11 cellular contexts compared by ENCODE assay signal in genomic region chr5:80082221-80082620, GRCh38. TPM values are rescaled to one million over a fixed set of nuclear protein-coding genes. Genes with fewer than 3 reads are reported as not detected.
A peak's percentile ranks its signal among the peaks of the same experiment; 100 is the strongest.
DNase-seq lines count a peak whose midpoint lies in the region; ATAC-seq and TF ChIP-seq lines count a peak whose summit lies in the region.
"Had no signal": no experiment of that assay in that cellular context is flagged by ENCODE, and none has a peak within 500 bp of the region (broad histone marks: within the 10 kb centered on the region; RNA-seq: fewer than 3 reads in every experiment).

No MANE protein-coding gene starts in this region.

- TF ChIP-seq POLR2A in stomach (IDR thresholded peaks at IDR 0.05) (no peak), spleen (IDR thresholded peaks at IDR 0.05) (no peak), upper lobe of left lung (IDR thresholded peaks at IDR 0.05) (no peak)

- CTCF ChIA-PET in activated CD8-positive, alpha-beta memory T cell treated with anti-CD3 and anti-CD28 coated beads, Interleukin-2, amount 10 ng/mL, durations not matched to agents 7 days and 5 days (lab: Charles Lee) = interaction anchor here (2.2 to 3.5 kb wide), 2 partner anchors 10 to 202 kb away, joined by 10 to 32 read pairs; no protein-coding TSS in a partner anchor

- H3K36me3 Mint-ChIP-seq in activated CD8-positive, alpha-beta memory T cell treated with anti-CD3 and anti-CD28 coated beads, Interleukin-2, amount 10 ng/mL, durations not matched to agents 7 days and 5 days = peaks cover 1% of the 10 kb centered on the region
- H3K36me3 Mint-ChIP-seq: activated naive CD8-positive, alpha-beta T cell treated with anti-CD3 and anti-CD28 coated beads for 36 hours; memory B cell had no signal

- in situ Hi-C loops in GM13976 (cut with MboI; ENCODE audit: low sequenced_read_pairs, unreplicated experiment) = no loop called here

- H3K4me3 Mint-ChIP-seq in activated CD8-positive, alpha-beta memory T cell treated with anti-CD3 and anti-CD28 coated beads, Interleukin-2, amount 10 ng/mL, durations not matched to agents 7 days and 5 days = no peak overlapping the region

- peaks cover 7 to 13% (median 10%) of the 10 kb centered on the region in 4 donors for H3K4me1 ChIP-seq in stomach
- H3K4me1 ChIP-seq in spleen = peaks cover 4 to 13% (median 12%) of the 10 kb centered on the region in 6 donors
- peaks cover 0 to 11% (median 10%) of the 10 kb centered on the region in 4 donors for H3K4me1 ChIP-seq in upper lobe of left lung

- H3K9me3 ChIP-seq in WERI-Rb-1 (ENCODE audit: severe bottlenecking) = no peaks in the 10 kb centered on the region
- H3K9me3 ChIP-seq in stomach = no peaks in the 10 kb centered on the region
- no peaks in the 10 kb centered on the region for H3K9me3 ChIP-seq in spleen
- no peaks in the 10 kb centered on the region for H3K9me3 ChIP-seq in upper lobe of left lung

- no peak for ATAC-seq in activated CD8-positive, alpha-beta memory T cell treated with anti-CD3 and anti-CD28 coated beads, Interleukin-2, amount 10 ng/mL, durations not matched to agents 7 days and 5 days
- no peak for ATAC-seq in upper lobe of left lung (ENCODE audit: low FRiP score in 2 of 2)

- H3K9me3 Mint-ChIP-seq in activated CD8-positive, alpha-beta memory T cell treated with anti-CD3 and anti-CD28 coated beads, Interleukin-2, amount 10 ng/mL, durations not matched to agents 7 days and 5 days (ENCODE audit: low read depth) = no peaks in the 10 kb centered on the region
- H3K9me3 Mint-ChIP-seq: activated naive CD8-positive, alpha-beta T cell treated with anti-CD3 and anti-CD28 coated beads for 36 hours; memory B cell had no signal

- TF ChIP-seq EP300 in stomach (IDR thresholded peaks at IDR 0.05) (no peak), upper lobe of left lung (IDR thresholded peaks at IDR 0.05) (no peak)

- TF ChIP-seq CTCF in WERI-Rb-1 (IDR thresholded peaks at IDR 0.05; ENCODE audit: low read depth, low read length) (no peak), stomach (IDR thresholded peaks at IDR 0.05) (no peak), GM13976 (IDR thresholded peaks at IDR 0.05; ENCODE audit: borderline replicate concordance, control extremely low read depth, extremely low read depth, insufficient read depth, missing control alignments) (no peak), spleen (IDR thresholded peaks at IDR 0.05 in 8 of 11, conservative IDR thresholded peaks at IDR 0.05 in 3 of 11) (no peak), upper lobe of left lung (IDR thresholded peaks at IDR 0.05) (no peak)

- intact Hi-C loops in stomach (cut with DNase I; ENCODE audit: low total_unique reads) (no loop called here), spleen (cut with DNase I; ENCODE audit: low total_unique reads) (loop anchor here (5.0 to 10.0 kb wide), 3 partner anchors 157 to 520 kb away; no protein-coding TSS in a partner anchor)

- H3K27me3 Mint-ChIP-seq in activated CD8-positive, alpha-beta memory T cell treated with anti-CD3 and anti-CD28 coated beads, Interleukin-2, amount 10 ng/mL, durations not matched to agents 7 days and 5 days = no peaks in the 10 kb centered on the region
- H3K27me3 Mint-ChIP-seq: activated naive CD8-positive, alpha-beta T cell treated with anti-CD3 and anti-CD28 coated beads for 36 hours had no signal

- no peak for DNase-seq in activated CD8-positive, alpha-beta memory T cell treated with anti-CD3 and anti-CD28 coated beads, Interleukin-2, amount 10 ng/mL, durations not matched to agents 7 days and 5 days
- DNase-seq in activated CD8-positive, alpha-beta memory T cell treated with anti-CD3 and anti-CD28 coated beads, Interleukin-2, amount 50 U/mL, for 48 hours = no peak
- DNase-seq in WERI-Rb-1 (no peak), inferior parietal cortex (ENCODE audit: extremely low spot score) (peak; percentile 30), stomach (no peak), GM13976 (ENCODE audit: low spot score) (no peak), spleen (no peak), upper lobe of left lung (no peak)

- peaks cover 5% of the 10 kb centered on the region for H3K36me3 ChIP-seq in WERI-Rb-1
- H3K36me3 ChIP-seq in stomach = peaks cover 0 to 5% (median 0%) of the 10 kb centered on the region in 4 donors
- H3K36me3 ChIP-seq in spleen = peaks cover 0 to 6% (median 0%) of the 10 kb centered on the region in 6 donors
- H3K36me3 ChIP-seq in upper lobe of left lung = no peaks in the 10 kb centered on the region
- H3K36me3 ChIP-seq: cardiac muscle cell had no signal

- H3K27ac ChIP-seq in WERI-Rb-1 (peak overlapping the region; percentile 11), stomach (peak overlapping the region in 1 of 5 donors; percentile 74), spleen (no peak overlapping the region), upper lobe of left lung (no peak overlapping the region)
- H3K27ac ChIP-seq: cardiac muscle cell had no signal

- H3K4me3 ChIP-seq in WERI-Rb-1 (ENCODE audit: low read depth, low read length) = no peak overlapping the region
- H3K4me3 ChIP-seq in stomach = peak overlapping the region; percentile 21 to 36 (median 28)
- no peak overlapping the region for H3K4me3 ChIP-seq in spleen
- H3K4me3 ChIP-seq in upper lobe of left lung = no peak overlapping the region
- H3K4me3 ChIP-seq: cardiac muscle cell had no signal

- no peaks in the 10 kb centered on the region for H3K27me3 ChIP-seq in WERI-Rb-1 (ENCODE audit: insufficient read depth, low read depth, severe bottlenecking)
- no peaks in the 10 kb centered on the region for H3K27me3 ChIP-seq in stomach
- H3K27me3 ChIP-seq in spleen (replicated peaks in 1 of 7) = no peaks in the 10 kb centered on the region
- no peaks in the 10 kb centered on the region for H3K27me3 ChIP-seq in upper lobe of left lung
- H3K27me3 ChIP-seq: cardiac muscle cell had no signal

- peaks cover 18% of the 10 kb centered on the region for H3K4me1 Mint-ChIP-seq in activated CD8-positive, alpha-beta memory T cell treated with anti-CD3 and anti-CD28 coated beads, Interleukin-2, amount 10 ng/mL, durations not matched to agents 7 days and 5 days

- 87 to 99% (median 95%) methylated on average over 14 to 15 of the region's 15 CpGs for WGBS in stomach, 5 donors
- 95 to 98% (median 96%) methylated on average over 15 of the region's 15 CpGs for WGBS in spleen, 5 donors
- WGBS in upper lobe of left lung, 2 donors = 91 to 95% methylated on average over 15 of the region's 15 CpGs

- peak overlapping the region; percentile 82 for H3K27ac Mint-ChIP-seq in activated CD8-positive, alpha-beta memory T cell treated with anti-CD3 and anti-CD28 coated beads, Interleukin-2, amount 10 ng/mL, durations not matched to agents 7 days and 5 days
- H3K27ac Mint-ChIP-seq: memory B cell had no signal

RNA-seq across cellular contexts. Expression of gene THBS4, which starts 47.1 kb away (rescaled TPM):
- total RNA-seq in activated CD8-positive, alpha-beta memory T cell treated with anti-CD3 and anti-CD28 coated beads, Interleukin-2, amount 10 ng/mL, durations not matched to agents 7 days and 5 days = 1 to 10 TPM; 3.4 to 3.6 TPM
- 10 to 100 TPM in 1 of 5 donors, 1 to 10 TPM in 3, not detected in 1; 5.3 to 38.2 (median 7.2) TPM for total RNA-seq in stomach
- polyA plus RNA-seq in stomach = 1 to 10 TPM in 1 of 3 donors, under 1 TPM in 2; 0.19 to 9.8 (median 0.46) TPM
- under 1 TPM; 0.34 to 0.97 (median 0.57) TPM for total RNA-seq in spleen
- 1 to 10 TPM in 1 of 3 donors, under 1 TPM in 2; 0.46 to 1.1 (median 0.79) TPM for polyA plus RNA-seq in spleen
- total RNA-seq in upper lobe of left lung = 1 to 10 TPM in 4 of 6 donors, under 1 TPM in 1, not detected in 1; 0.44 to 3.9 (median 1.2) TPM

Comparison
In these comparisons a context has a peak if more than half of its experiments do, and no peak if none do; other contexts are left out.
1. H3K4me3 ChIP-seq: peak in stomach (4 of 4); none in WERI-Rb-1 (single experiment), spleen (0 of 8) and upper lobe of left lung (0 of 4).